Comparison of ENCODE assay signal across 20 cellular contexts in genomic region chr6:160420253-160420968, GRCh38.
"Had no signal": no experiment of that assay in that cellular context is flagged by ENCODE, and none has a peak within 500 bp of the region (broad histone marks: within the 10 kb centered on the region; RNA-seq: fewer than 3 reads in every experiment).

No MANE protein-coding gene starts in this region.

- H3K27ac ChIP-seq: cardiac muscle cell, lower lobe of right lung, neutrophil, parathyroid adenoma, vagina had no signal

- H3K4me1 ChIP-seq: lower lobe of right lung, parathyroid adenoma, tibial nerve, vagina had no signal

- H3K27ac Mint-ChIP-seq: activated naive CD4-positive, alpha-beta T cell treated with anti-CD3 and anti-CD28 coated beads, Interleukin-2, amount 50 U/mL, for 24 hours; endodermal cell had no signal

- ATAC-seq: lower lobe of right lung; natural killer cell treated with Interleukin-12 subunit alpha and Interleukin-12 subunit beta and Interleukin-15 and Interleukin-18, amount 100 ng/mL, for 72 hours had no signal

- H3K36me3 ChIP-seq: cardiac muscle cell, heart right ventricle, neutrophil, tibial nerve, vagina had no signal

- H3K9ac ChIP-seq: parathyroid adenoma had no signal

- H3K4me1 Mint-ChIP-seq: activated naive CD4-positive, alpha-beta T cell treated with anti-CD3 and anti-CD28 coated beads, Interleukin-2, amount 50 U/mL, for 24 hours; endodermal cell had no signal

- H3K9me3 Mint-ChIP-seq: activated naive CD4-positive, alpha-beta T cell treated with anti-CD3 and anti-CD28 coated beads, Interleukin-2, amount 50 U/mL, for 24 hours; endodermal cell; natural killer cell treated with Interleukin-12 subunit alpha and Interleukin-12 subunit beta and Interleukin-15 and Interleukin-18, amount 100 ng/mL, for 72 hours had no signal

- H3K9me3 ChIP-seq: heart right ventricle, lower lobe of right lung, neutrophil, tibial nerve, vagina had no signal

- H3K4me3 ChIP-seq: cardiac muscle cell, heart right ventricle, lower lobe of right lung, tibial nerve, vagina had no signal

- H3K27me3 ChIP-seq: cardiac muscle cell, heart right ventricle, neutrophil, tibial nerve, vagina had no signal

- DNase-seq: activated CD4-positive, CD25-positive, alpha-beta regulatory T cell treated with anti-CD3 and anti-CD28 coated beads, Interleukin-2, amount 50 U/mL, for 72 hours; activated gamma-delta T cell; endodermal cell; erythroblast; heart right ventricle; left cardiac atrium; lower lobe of right lung; stimulated activated CD4-positive, alpha-beta T cell treated with anti-CD3 and anti-CD28 coated beads, Interleukin-12 subunit alpha, Interleukin-12 subunit beta, amount 100 ng/mL, for 4 hours; stimulated activated CD4-positive, alpha-beta T cell treated with anti-CD3 and anti-CD28 coated beads, Interleukin-1b, Interleukin-23, amount 100 ng/mL, for 48 hours; stimulated activated CD8-positive, alpha-beta memory T cell treated with anti-CD3 and anti-CD28 coated beads, Interleukin-4, amount 100 ng/mL, for 48 hours; stimulated activated naive CD4-positive, alpha-beta T cell; SW 1271; T-helper 2 cell had no signal

- H3K79me2 ChIP-seq: parathyroid adenoma had no signal

- H2AFZ ChIP-seq: parathyroid adenoma had no signal

- H3K4me3 Mint-ChIP-seq: activated naive CD4-positive, alpha-beta T cell treated with anti-CD3 and anti-CD28 coated beads, Interleukin-2, amount 50 U/mL, for 24 hours; endodermal cell; natural killer cell treated with Interleukin-12 subunit alpha and Interleukin-12 subunit beta and Interleukin-15 and Interleukin-18, amount 100 ng/mL, for 72 hours had no signal
